Comparison of ENCODE assay signal across 1 cellular context in the genomic region with DNA sequence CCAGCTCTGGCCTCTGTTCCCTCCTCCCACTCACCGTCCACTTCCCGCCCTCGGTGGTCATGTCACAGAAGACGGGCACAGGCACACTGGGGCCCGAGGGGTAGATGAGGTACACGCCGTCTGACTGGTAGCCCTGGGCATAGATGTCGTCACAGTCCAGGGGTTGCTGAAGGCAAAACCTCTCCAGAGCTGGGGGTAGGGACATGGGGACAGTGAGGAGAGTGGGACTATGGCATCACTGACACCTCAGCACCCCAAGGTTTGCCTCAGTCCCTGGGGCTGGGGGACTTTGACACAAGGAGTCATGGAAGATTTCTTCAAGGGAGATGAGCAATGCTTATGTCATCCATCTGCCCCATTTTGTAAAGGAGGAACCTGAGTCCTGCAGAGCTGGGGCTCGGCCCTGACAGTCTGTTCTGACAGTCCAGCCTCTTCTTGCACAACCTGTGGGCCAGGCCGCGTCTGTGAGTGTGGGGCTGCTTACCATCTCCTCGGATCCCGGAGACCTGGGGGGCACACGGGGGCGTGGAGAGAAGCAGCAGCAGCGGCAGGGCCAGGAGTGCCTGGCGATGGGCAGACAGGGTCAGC.
A peak's percentile ranks its signal among the peaks of the same experiment; 100 is the strongest.
TF ChIP-seq lines count a peak whose summit lies in the region.

No MANE protein-coding gene starts in this region.

TF ChIP-seq in Ishikawa, 13 proteins besides CTCF, POLR2A, EP300 and RAD21 (continued from another document):
- TF ChIP-seq ZBTB7A (IDR thresholded peaks at IDR 0.05; ENCODE audit: low read depth) (no peak), YY1 (IDR thresholded peaks at IDR 0.05; ENCODE audit: low read depth) (no peak), FOXM1 (IDR thresholded peaks at IDR 0.05; ENCODE audit: borderline replicate concordance, low read depth) (no peak), EGR1 (IDR thresholded peaks at IDR 0.05) (no peak), CEBPB (IDR thresholded peaks at IDR 0.05) (0 out of 2 replicates have a peak, but pooled peaks have one; percentile 1)
- TF ChIP-seq, protein P1, sequence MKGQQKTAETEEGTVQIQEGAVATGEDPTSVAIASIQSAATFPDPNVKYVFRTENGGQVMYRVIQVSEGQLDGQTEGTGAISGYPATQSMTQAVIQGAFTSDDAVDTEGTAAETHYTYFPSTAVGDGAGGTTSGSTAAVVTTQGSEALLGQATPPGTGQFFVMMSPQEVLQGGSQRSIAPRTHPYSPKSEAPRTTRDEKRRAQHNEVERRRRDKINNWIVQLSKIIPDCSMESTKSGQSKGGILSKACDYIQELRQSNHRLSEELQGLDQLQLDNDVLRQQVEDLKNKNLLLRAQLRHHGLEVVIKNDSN (IDR thresholded peaks at IDR 0.05): no peak
